15 cellular contexts compared by ENCODE assay signal in the genomic region with DNA sequence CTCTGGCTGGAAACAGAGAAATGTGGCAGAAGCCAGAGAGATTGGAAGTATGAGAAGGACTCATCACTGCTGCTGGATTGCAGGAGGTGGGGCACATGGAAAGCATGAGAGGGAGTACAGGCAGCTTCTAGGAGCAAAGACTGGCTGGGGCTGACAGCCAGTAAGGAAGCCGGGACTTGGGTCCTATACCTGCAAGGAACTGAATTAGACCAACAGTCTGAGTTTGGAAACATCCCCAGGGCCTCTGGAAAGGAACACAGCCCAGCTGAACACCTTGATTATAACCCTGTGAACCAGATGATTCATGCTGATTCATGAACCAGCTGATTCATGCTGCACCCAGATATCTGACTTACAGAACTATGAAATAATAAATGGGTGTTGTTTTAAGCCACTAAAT.
A peak's percentile ranks its signal among the peaks of the same experiment; 100 is the strongest.
DNase-seq lines count a peak whose midpoint lies in the region; ATAC-seq, FAIRE-seq and TF ChIP-seq lines count a peak whose summit lies in the region.
"Had no signal": no experiment of that assay in that cellular context is flagged by ENCODE, and none has a peak within 500 bp of the region (broad histone marks: within the 10 kb centered on the region; RNA-seq: fewer than 3 reads in every experiment).

No MANE protein-coding gene starts in this region.

- no peak overlapping the region for H3K27ac Mint-ChIP-seq in naive thymus-derived CD8-positive, alpha-beta T cell
- H3K27ac Mint-ChIP-seq: activated CD8-positive, alpha-beta T cell treated with anti-CD3 and anti-CD28 coated beads for 36 hours; T-helper 17 cell had no signal

- H3K4me1 Mint-ChIP-seq in naive thymus-derived CD8-positive, alpha-beta T cell: peaks cover 4 to 18% (median 9%) of the 10 kb centered on the region in 4 donors

- peak; percentile 80 for DNase-seq in ELR (ENCODE audit: low read depth)
- DNase-seq in NCI-H460 (ENCODE audit: extremely low read depth, low read depth): peak; percentile 7
- DNase-seq in bronchial epithelial cell (ENCODE audit: low read depth): peak; percentile 99
- DNase-seq in kidney epithelial cell (ENCODE audit: low read depth): peak; percentile 56
- no peak for DNase-seq in effector memory CD4-positive, alpha-beta T cell
- DNase-seq in naive thymus-derived CD8-positive, alpha-beta T cell: no peak
- DNase-seq in stimulated activated CD4-positive, alpha-beta T cell treated with anti-CD3 and anti-CD28 coated beads, Interleukin-2, amount 100 ng/mL, for 24 hours: no peak
- DNase-seq: activated CD8-positive, alpha-beta T cell treated with anti-CD3 and anti-CD28 coated beads for 36 hours; foreskin melanocyte; GDM1; immature natural killer cell; MM.1S; stimulated activated naive CD4-positive, alpha-beta T cell treated with Interleukin-2 at 50 U/mL for 16 hours; T-helper 17 cell had no signal

- no peak overlapping the region for H3K27ac ChIP-seq in effector memory CD4-positive, alpha-beta T cell (ENCODE audit: insufficient read depth, low read length, poor library complexity, severe bottlenecking)

- H3K4me3 Mint-ChIP-seq in naive thymus-derived CD8-positive, alpha-beta T cell: no peak overlapping the region
- H3K4me3 Mint-ChIP-seq: activated CD8-positive, alpha-beta T cell treated with anti-CD3 and anti-CD28 coated beads for 36 hours; immature natural killer cell; T-helper 17 cell had no signal

- no peak for ATAC-seq in HG02840 (IDR thresholded peaks at IDR 0.05; ENCODE audit: low FRiP score, unreplicated experiment)
- no peak for ATAC-seq in naive thymus-derived CD8-positive, alpha-beta T cell
- ATAC-seq: activated CD8-positive, alpha-beta T cell treated with anti-CD3 and anti-CD28 coated beads for 36 hours; T-helper 17 cell had no signal

- FAIRE-seq in bronchial epithelial cell (lab: Jason Lieb, UNC): no peak

- TF ChIP-seq CTCF in bronchial epithelial cell (IDR thresholded peaks at IDR 0.05; ENCODE audit: insufficient read depth, low read length, severe bottlenecking) (no peak), kidney epithelial cell (IDR thresholded peaks at IDR 0.05; ENCODE audit: insufficient read depth, low read length, poor library complexity, severe bottlenecking) (no peak)

- peaks cover 0 to 9% (median 5%) of the 10 kb centered on the region in 3 donors for H3K36me3 Mint-ChIP-seq in naive thymus-derived CD8-positive, alpha-beta T cell

- POLR2A ChIA-PET in naive thymus-derived CD8-positive, alpha-beta T cell (lab: Charles Lee): no interaction called here

- H3K27me3 ChIP-seq in bronchial epithelial cell (ENCODE audit: control insufficient read depth, insufficient read depth, low read length): no peaks in the 10 kb centered on the region
- no peaks in the 10 kb centered on the region for H3K27me3 ChIP-seq in kidney epithelial cell (ENCODE audit: control insufficient read depth, insufficient read depth, low read length)
- no peaks in the 10 kb centered on the region for H3K27me3 ChIP-seq in effector memory CD4-positive, alpha-beta T cell (replicated peaks; ENCODE audit: control insufficient read depth, insufficient read depth, low read length, poor library complexity, severe bottlenecking)

- no peaks in the 10 kb centered on the region for H3K9me3 Mint-ChIP-seq in naive thymus-derived CD8-positive, alpha-beta T cell
- H3K9me3 Mint-ChIP-seq: activated CD8-positive, alpha-beta T cell treated with anti-CD3 and anti-CD28 coated beads for 36 hours; immature natural killer cell had no signal

- peaks cover 1% of the 10 kb centered on the region for H3K36me3 ChIP-seq in bronchial epithelial cell (ENCODE audit: control insufficient read depth, insufficient read depth, low read length)
- H3K36me3 ChIP-seq in kidney epithelial cell (ENCODE audit: control insufficient read depth, insufficient read depth, low read length): no peaks in the 10 kb centered on the region
- no peaks in the 10 kb centered on the region for H3K36me3 ChIP-seq in effector memory CD4-positive, alpha-beta T cell (ENCODE audit: control insufficient read depth, insufficient read depth, low read length)

- no peak overlapping the region for H3K4me3 ChIP-seq in bronchial epithelial cell (ENCODE audit: low read depth, low read length)
- no peak overlapping the region for H3K4me3 ChIP-seq in kidney epithelial cell (ENCODE audit: low read depth, low read length)
- H3K4me3 ChIP-seq in effector memory CD4-positive, alpha-beta T cell (ENCODE audit: insufficient read depth, low read depth, low read length, poor library complexity, severe bottlenecking): no peak overlapping the region

- H3K27me3 Mint-ChIP-seq in naive thymus-derived CD8-positive, alpha-beta T cell: no peaks in the 10 kb centered on the region
- H3K27me3 Mint-ChIP-seq: activated CD8-positive, alpha-beta T cell treated with anti-CD3 and anti-CD28 coated beads for 36 hours; T-helper 17 cell had no signal

- no peaks in the 10 kb centered on the region for H3K9me3 ChIP-seq in effector memory CD4-positive, alpha-beta T cell (ENCODE audit: control insufficient read depth, low read length)

- H3K4me1 ChIP-seq in effector memory CD4-positive, alpha-beta T cell (ENCODE audit: control insufficient read depth, insufficient read depth, low read length, poor library complexity, severe bottlenecking): peaks cover 7% of the 10 kb centered on the region

Comparison
In these comparisons a context has a peak if more than half of its experiments do, and no peak if none do; other contexts are left out.
1. DNase-seq: peak in ELR (single experiment), NCI-H460 (single experiment), bronchial epithelial cell (single experiment) and kidney epithelial cell (single experiment); none in effector memory CD4-positive, alpha-beta T cell (0 of 3), naive thymus-derived CD8-positive, alpha-beta T cell (0 of 10) and stimulated activated CD4-positive, alpha-beta T cell treated with anti-CD3 and anti-CD28 coated beads, Interleukin-2, amount 100 ng/mL, for 24 hours (0 of 2).